14 cellular contexts compared by ENCODE assay signal in the genomic region with DNA sequence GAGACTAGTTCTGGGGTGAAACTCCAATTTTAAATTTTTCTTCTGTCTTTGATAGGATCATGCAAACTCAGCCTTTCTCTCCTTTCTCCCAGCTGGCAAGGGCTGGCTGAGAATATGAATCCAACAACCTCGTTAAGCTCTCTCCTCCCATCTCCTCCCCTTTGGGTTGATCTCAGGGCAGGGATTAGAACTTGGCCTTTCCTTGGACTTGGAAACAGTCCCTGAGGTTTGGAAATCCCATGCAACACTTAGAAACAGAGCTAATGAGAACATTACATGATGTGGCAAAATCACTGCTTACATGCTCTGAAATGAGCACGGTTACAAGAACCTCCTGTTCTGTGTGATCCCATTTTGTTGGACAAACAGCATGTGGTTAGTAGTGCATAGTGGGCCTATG. TPM values are rescaled to one million over a fixed set of nuclear protein-coding genes. Genes with fewer than 3 reads are reported as not detected.
DNase-seq lines count a peak whose midpoint lies in the region; ATAC-seq and TF ChIP-seq lines count a peak whose summit lies in the region.
"Had no signal": no experiment of that assay in that cellular context is flagged by ENCODE, and none has a peak within 500 bp of the region (broad histone marks: within the 10 kb centered on the region; RNA-seq: fewer than 3 reads in every experiment).

No MANE protein-coding gene starts in this region.

- H3K36me3 ChIP-seq in colonic mucosa (no peaks in the 10 kb centered on the region), hepatocyte (replicated peaks; ENCODE audit: insufficient read depth, low read depth) (no peaks in the 10 kb centered on the region), gastrocnemius medialis (peaks cover 0 to 16% of the 10 kb centered on the region in 2 donors)

- peak; percentile 90 for DNase-seq in AG10803 (ENCODE audit: low read depth)
- DNase-seq in colonic mucosa = peak; percentile 50
- DNase-seq in hepatocyte (ENCODE audit: low spot score) = peak; percentile 18
- DNase-seq in gastrocnemius medialis = peak; percentile 81 to 87
- DNase-seq in D341Med (ENCODE audit: low spot score) = no peak
- no peak for DNase-seq in RWPE1 (ENCODE audit: low spot score)
- DNase-seq in stimulated activated CD4-positive, alpha-beta T cell treated with anti-CD3 and anti-CD28 coated beads, Interleukin-2, amount 100 ng/mL, for 48 hours = no peak
- DNase-seq: activated CD4-positive, CD25-positive, alpha-beta regulatory T cell treated with anti-CD3 and anti-CD28 coated beads, Interleukin-2, amount 50 U/mL, for 72 hours; DMS53; NCI-H2029 treated with DMSO at 0.1 percent for 48 hours; SW 1271 had no signal

- no peak overlapping the region for H2AFZ ChIP-seq in hepatocyte

- peak; percentile 40 to 79 for TF ChIP-seq POLR2A in gastrocnemius medialis (IDR thresholded peaks at IDR 0.05)

- H3K4me2 ChIP-seq in hepatocyte = no peak overlapping the region

- 83% methylated on average over 2 of the region's 2 CpGs for WGBS in hepatocyte (ENCODE audit: low lambda C conversion rate, missing lambda C conversion rate)

- no peaks in the 10 kb centered on the region for H3K27me3 ChIP-seq in colonic mucosa
- no peaks in the 10 kb centered on the region for H3K27me3 ChIP-seq in hepatocyte
- H3K27me3 ChIP-seq in gastrocnemius medialis = no peaks in the 10 kb centered on the region
- H3K27me3 ChIP-seq: ascending aorta had no signal

- H4K20me1 ChIP-seq in hepatocyte (ENCODE audit: insufficient read depth, poor library complexity, severe bottlenecking) = no peaks in the 10 kb centered on the region

- CTCF ChIA-PET in RWPE1 (lab: Yijun Ruan, JAX) = interaction anchor here (0.6 kb wide), 1 partner anchor 99 kb away, joined by 3 read pairs; no protein-coding TSS in a partner anchor

- H3K4me3 ChIP-seq in AG10803 (ENCODE audit: low read length) = no peak overlapping the region
- no peak overlapping the region for H3K4me3 ChIP-seq in colonic mucosa
- H3K4me3 ChIP-seq in hepatocyte = no peak overlapping the region
- H3K4me3 ChIP-seq in gastrocnemius medialis = peak overlapping the region in 3 of 4 donors; percentile 0 to 22 (median 4)
- H3K4me3 ChIP-seq: ascending aorta, skin epidermis had no signal

- POLR2A ChIA-PET in RWPE1 (lab: Yijun Ruan, JAX; ENCODE audit: low non-redundant PET) = no interaction called here

- H3K9ac ChIP-seq in colonic mucosa (ENCODE audit: low read depth in 2 of 2, low read length in 2 of 2) = no peak overlapping the region

- H3K4me1 ChIP-seq in colonic mucosa (no peaks in the 10 kb centered on the region), hepatocyte (ENCODE audit: insufficient read depth) (peaks cover 4% of the 10 kb centered on the region), gastrocnemius medialis (peaks cover 67 to 76% of the 10 kb centered on the region in 2 donors)
- H3K4me1 ChIP-seq: ascending aorta had no signal

- H3K9me3 ChIP-seq in colonic mucosa = no peaks in the 10 kb centered on the region
- no peaks in the 10 kb centered on the region for H3K9me3 ChIP-seq in hepatocyte (ENCODE audit: low read depth)
- H3K9me3 ChIP-seq in gastrocnemius medialis = no peaks in the 10 kb centered on the region
- H3K9me3 ChIP-seq: ascending aorta had no signal

- no peak overlapping the region for H3K27ac ChIP-seq in colonic mucosa
- peak overlapping the region; percentile 65 for H3K27ac ChIP-seq in hepatocyte
- peak overlapping the region; percentile 86 to 97 (median 90) for H3K27ac ChIP-seq in gastrocnemius medialis
- H3K27ac ChIP-seq in RWPE1 = no peak overlapping the region

- intact Hi-C loops in colonic mucosa (cut with DNase I) = no loop called here
- intact Hi-C loops in gastrocnemius medialis (cut with DNase I; ENCODE audit: low total_unique reads) = loop anchor here (1.0 kb wide), 1 partner anchor 32 kb away; the partner anchor contains the start of gene ACACB

- ATAC-seq in gastrocnemius medialis = peak; percentile 90 to 95
- ATAC-seq in HG02852 (IDR thresholded peaks at IDR 0.05; ENCODE audit: unreplicated experiment) = no peak

- H3K9me2 ChIP-seq in hepatocyte (replicated peaks; ENCODE audit: insufficient read depth) = no peaks in the 10 kb centered on the region

- no peaks in the 10 kb centered on the region for H3K79me2 ChIP-seq in hepatocyte

- in situ Hi-C loops in gastrocnemius medialis (cut with MboI; ENCODE audit: low sequenced_read_pairs in 4 of 4) = no loop called here

- TF ChIP-seq CTCF in AG10803 (conservative IDR thresholded peaks at IDR 0.05; ENCODE audit: low read length) (no peak), colonic mucosa (IDR thresholded peaks at IDR 0.05) (no peak), hepatocyte (IDR thresholded peaks at IDR 0.05; ENCODE audit: poor library complexity) (no peak), gastrocnemius medialis (IDR thresholded peaks at IDR 0.05 in 4 of 5, conservative IDR thresholded peaks at IDR 0.05 in 1 of 5) (no peak), RWPE1 (conservative IDR thresholded peaks at IDR 0.05; ENCODE audit: low read depth) (no peak)

RNA-seq across cellular contexts. Expression of gene ACACB, which starts 31.6 kb away (rescaled TPM):
- total RNA-seq in colonic mucosa (10 to 100 TPM; 21.3 to 32.8 TPM), hepatocyte (9.3 and 13.3 TPM in 2 replicates), gastrocnemius medialis (1,000 to 10,000 TPM in 1 of 4 donors, 100 to 1,000 TPM in 3; 595 to 1,103 (median 698) TPM)
- polyA plus RNA-seq in hepatocyte = 3.8 and 3.9 TPM in 2 replicates

RNA-seq across cellular contexts. Expression of gene UNG, which starts 50.6 kb away (rescaled TPM):
- total RNA-seq in colonic mucosa (10 to 100 TPM; 48.7 to 68.3 TPM), hepatocyte (35.7 and 40.4 TPM in 2 replicates), gastrocnemius medialis (10 to 100 TPM; 38.7 to 45.3 (median 42.3) TPM)
- polyA plus RNA-seq in hepatocyte = 35.3 and 41.2 TPM in 2 replicates

RNA-seq across cellular contexts. Expression of gene ALKBH2, which starts 54.7 kb away (rescaled TPM):
- total RNA-seq in colonic mucosa (1 to 10 TPM; 5.0 to 8.9 TPM), hepatocyte (10.1 and 14.0 TPM in 2 replicates), gastrocnemius medialis (10 to 100 TPM in 3 of 4 donors, 1 to 10 TPM in 1; 8.7 to 22.5 (median 18.2) TPM)
- polyA plus RNA-seq in hepatocyte = 18.6 and 22.1 TPM in 2 replicates

Comparison
In these comparisons a context has a peak if more than half of its experiments do, and no peak if none do; other contexts are left out.
1. DNase-seq: peak in AG10803 (single experiment), colonic mucosa (single experiment), hepatocyte (single experiment) and gastrocnemius medialis (2 of 2); none in D341Med (single experiment), RWPE1 (single experiment) and stimulated activated CD4-positive, alpha-beta T cell treated with anti-CD3 and anti-CD28 coated beads, Interleukin-2, amount 100 ng/mL, for 48 hours (0 of 2).
2. H3K4me3 ChIP-seq: peak in gastrocnemius medialis (3 of 4); none in AG10803 (single experiment), colonic mucosa (single experiment) and hepatocyte (single experiment).
3. H3K27ac ChIP-seq: peak in hepatocyte (single experiment) and gastrocnemius medialis (4 of 4); none in colonic mucosa (single experiment) and RWPE1 (single experiment).
4. RNA of gene ACACB, which starts 31.6 kb away (total RNA-seq): 595 to 1,103 TPM in gastrocnemius medialis; 21.3 to 32.8 TPM in colonic mucosa and 9.3 to 13.3 TPM in hepatocyte; every median in the first group is over 10 times any median in the second.